In genomic region chr5:50667653-50668403, GRCh38 we compare ENCODE assay signal across 8 cellular contexts.
A peak's percentile ranks its signal among the peaks of the same experiment; 100 is the strongest.
DNase-seq lines count a peak whose midpoint lies in the region; ATAC-seq and TF ChIP-seq lines count a peak whose summit lies in the region.

No MANE protein-coding gene starts in this region.

- no peak for TF ChIP-seq CTCF in astrocyte of the cerebellum (IDR thresholded peaks at IDR 0.05; ENCODE audit: low read depth, low read length, missing control alignments)

- DNase-seq in ELF-1 (ENCODE audit: low read depth, low spot score) = peak; percentile 79
- peak; percentile 67 to 90 (median 83) for DNase-seq in T-helper 2 cell
- no peak for DNase-seq in astrocyte of the cerebellum (ENCODE audit: low read depth)
- peak; percentile 63 for DNase-seq in iPS-NIHi11 (ENCODE audit: low spot score)
- DNase-seq in stimulated activated CD4-positive, alpha-beta T cell treated with anti-CD3 and anti-CD28 coated beads, Interleukin-12 subunit alpha, Interleukin-12 subunit beta, amount 100 ng/mL, for 48 hours (ENCODE audit: low read depth in 2 of 3, low spot score in 1 of 3) = peak; percentile 62 to 83 (median 76)
- no peak for DNase-seq in ecto neural progenitor cell (ENCODE audit: low spot score)

- H3K4me3 ChIP-seq in astrocyte of the cerebellum (ENCODE audit: low read depth, low read length) = peak overlapping the region; percentile 84

- TF ChIP-seq EP300 in Ishikawa (IDR thresholded peaks at IDR 0.05; ENCODE audit: borderline replicate concordance) = no peak

- TF ChIP-seq RAD21 in Ishikawa (IDR thresholded peaks at IDR 0.05; ENCODE audit: low read depth) = no peak

- ATAC-seq in GM21576 (IDR thresholded peaks at IDR 0.05; ENCODE audit: unreplicated experiment) = peak; percentile 81

- in situ Hi-C loops in astrocyte of the cerebellum (cut with HindIII; ENCODE audit: low sequenced_read_pairs) = no loop called here

TF ChIP-seq in Ishikawa, 13 proteins besides CTCF, POLR2A, EP300 and RAD21:
- TF ChIP-seq TAF1 (IDR thresholded peaks at IDR 0.05; ENCODE audit: low read depth) (peak; percentile 18), ZBTB7A (IDR thresholded peaks at IDR 0.05; ENCODE audit: low read depth) (peak; percentile 71; the same call in 1 of the 2 replicates), CREB1 (IDR thresholded peaks at IDR 0.05; ENCODE audit: low read depth) (no peak), CEBPB (IDR thresholded peaks at IDR 0.05) (peak; percentile 20; the same call in 1 of the 2 replicates), FOXM1 (IDR thresholded peaks at IDR 0.05; ENCODE audit: borderline replicate concordance, low read depth) (no peak), NFIC (IDR thresholded peaks at IDR 0.05) (no peak), TEAD4 (IDR thresholded peaks at IDR 0.05) (no peak), EGR1 (IDR thresholded peaks at IDR 0.05) (no peak), YY1 (IDR thresholded peaks at IDR 0.05; ENCODE audit: low read depth) (peak; percentile 50; the same call in 1 of the 2 replicates), TCF12 (IDR thresholded peaks at IDR 0.05; ENCODE audit: low read depth) (no peak)
- TF ChIP-seq, protein P1, sequence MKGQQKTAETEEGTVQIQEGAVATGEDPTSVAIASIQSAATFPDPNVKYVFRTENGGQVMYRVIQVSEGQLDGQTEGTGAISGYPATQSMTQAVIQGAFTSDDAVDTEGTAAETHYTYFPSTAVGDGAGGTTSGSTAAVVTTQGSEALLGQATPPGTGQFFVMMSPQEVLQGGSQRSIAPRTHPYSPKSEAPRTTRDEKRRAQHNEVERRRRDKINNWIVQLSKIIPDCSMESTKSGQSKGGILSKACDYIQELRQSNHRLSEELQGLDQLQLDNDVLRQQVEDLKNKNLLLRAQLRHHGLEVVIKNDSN (IDR thresholded peaks at IDR 0.05) = no peak
- TF ChIP-seq, protein P2, sequence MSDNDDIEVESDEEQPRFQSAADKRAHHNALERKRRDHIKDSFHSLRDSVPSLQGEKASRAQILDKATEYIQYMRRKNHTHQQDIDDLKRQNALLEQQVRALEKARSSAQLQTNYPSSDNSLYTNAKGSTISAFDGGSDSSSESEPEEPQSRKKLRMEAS (IDR thresholded peaks at IDR 0.05) = no peak
- TF ChIP-seq, protein P3, sequence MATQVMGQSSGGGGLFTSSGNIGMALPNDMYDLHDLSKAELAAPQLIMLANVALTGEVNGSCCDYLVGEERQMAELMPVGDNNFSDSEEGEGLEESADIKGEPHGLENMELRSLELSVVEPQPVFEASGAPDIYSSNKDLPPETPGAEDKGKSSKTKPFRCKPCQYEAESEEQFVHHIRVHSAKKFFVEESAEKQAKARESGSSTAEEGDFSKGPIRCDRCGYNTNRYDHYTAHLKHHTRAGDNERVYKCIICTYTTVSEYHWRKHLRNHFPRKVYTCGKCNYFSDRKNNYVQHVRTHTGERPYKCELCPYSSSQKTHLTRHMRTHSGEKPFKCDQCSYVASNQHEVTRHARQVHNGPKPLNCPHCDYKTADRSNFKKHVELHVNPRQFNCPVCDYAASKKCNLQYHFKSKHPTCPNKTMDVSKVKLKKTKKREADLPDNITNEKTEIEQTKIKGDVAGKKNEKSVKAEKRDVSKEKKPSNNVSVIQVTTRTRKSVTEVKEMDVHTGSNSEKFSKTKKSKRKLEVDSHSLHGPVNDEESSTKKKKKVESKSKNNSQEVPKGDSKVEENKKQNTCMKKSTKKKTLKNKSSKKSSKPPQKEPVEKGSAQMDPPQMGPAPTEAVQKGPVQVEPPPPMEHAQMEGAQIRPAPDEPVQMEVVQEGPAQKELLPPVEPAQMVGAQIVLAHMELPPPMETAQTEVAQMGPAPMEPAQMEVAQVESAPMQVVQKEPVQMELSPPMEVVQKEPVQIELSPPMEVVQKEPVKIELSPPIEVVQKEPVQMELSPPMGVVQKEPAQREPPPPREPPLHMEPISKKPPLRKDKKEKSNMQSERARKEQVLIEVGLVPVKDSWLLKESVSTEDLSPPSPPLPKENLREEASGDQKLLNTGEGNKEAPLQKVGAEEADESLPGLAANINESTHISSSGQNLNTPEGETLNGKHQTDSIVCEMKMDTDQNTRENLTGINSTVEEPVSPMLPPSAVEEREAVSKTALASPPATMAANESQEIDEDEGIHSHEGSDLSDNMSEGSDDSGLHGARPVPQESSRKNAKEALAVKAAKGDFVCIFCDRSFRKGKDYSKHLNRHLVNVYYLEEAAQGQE (IDR thresholded peaks at IDR 0.05; ENCODE audit: low read depth) = no peak
TF ChIP-seq in Ishikawa: peak in this region for 4.

Comparison
In these comparisons a context has a peak if more than half of its experiments do, and no peak if none do; other contexts are left out.
1. DNase-seq: peak in ELF-1 (single experiment), T-helper 2 cell (5 of 5), iPS-NIHi11 (single experiment) and stimulated activated CD4-positive, alpha-beta T cell treated with anti-CD3 and anti-CD28 coated beads, Interleukin-12 subunit alpha, Interleukin-12 subunit beta, amount 100 ng/mL, for 48 hours (3 of 3); none in astrocyte of the cerebellum (single experiment) and ecto neural progenitor cell (single experiment).